24 cellular contexts compared by ENCODE assay signal in genomic region chr17:49504369-49504768, GRCh38.
"Had no signal": no experiment of that assay in that cellular context is flagged by ENCODE, and none has a peak within 500 bp of the region (broad histone marks: within the 10 kb centered on the region; RNA-seq: fewer than 3 reads in every experiment).

No MANE protein-coding gene starts in this region.

- H3K27ac Mint-ChIP-seq: immature natural killer cell; mesothelial cell of epicardium; naive thymus-derived CD4-positive, alpha-beta T cell; natural killer cell treated with Interleukin-12 subunit alpha and Interleukin-12 subunit beta and Interleukin-15 and Interleukin-18, amount 100 ng/mL, for 72 hours; progenitor cell of endocrine pancreas; stimulated activated effector memory CD8-positive, alpha-beta T cell treated with anti-CD3 and anti-CD28 coated beads, Interleukin-12 subunit alpha, Interleukin-12 subunit beta, amount 100 ng/mL, for 72 hours; stimulated activated naive CD8-positive, alpha-beta T cell treated with anti-CD3 and anti-CD28 coated beads, Interleukin-15, amount 100 ng/mL, for 72 hours; type B pancreatic cell had no signal

- H3K4me3 ChIP-seq: left lung, lung, ovary, right atrium auricular region, skin epidermis, spleen, tibial nerve, uterus had no signal

- H3K27me3 ChIP-seq: ovary, right atrium auricular region, uterus had no signal

- DNase-seq: hypothalamus; immature natural killer cell; kidney; left colon; left lung; mesendoderm; naive thymus-derived CD4-positive, alpha-beta T cell; ovary; spleen; stimulated activated CD4-positive, alpha-beta T cell treated with anti-CD3 and anti-CD28 coated beads, Interleukin-4, amount 100 ng/mL, for 24 hours; stimulated activated naive CD4-positive, alpha-beta T cell; stimulated activated naive CD8-positive, alpha-beta T cell treated with anti-CD3 and anti-CD28 coated beads, Interleukin-15, amount 100 ng/mL, for 72 hours; substantia nigra; uterus had no signal

- H3K36me3 Mint-ChIP-seq: mesothelial cell of epicardium; natural killer cell treated with Interleukin-12 subunit alpha and Interleukin-12 subunit beta and Interleukin-15 and Interleukin-18, amount 100 ng/mL, for 72 hours had no signal

- H3K9me3 Mint-ChIP-seq: immature natural killer cell; mesothelial cell of epicardium; natural killer cell treated with Interleukin-12 subunit alpha and Interleukin-12 subunit beta and Interleukin-15 and Interleukin-18, amount 100 ng/mL, for 72 hours; stimulated activated effector memory CD8-positive, alpha-beta T cell treated with anti-CD3 and anti-CD28 coated beads, Interleukin-12 subunit alpha, Interleukin-12 subunit beta, amount 100 ng/mL, for 72 hours; stimulated activated naive CD8-positive, alpha-beta T cell treated with anti-CD3 and anti-CD28 coated beads, Interleukin-15, amount 100 ng/mL, for 72 hours; type B pancreatic cell had no signal

- ATAC-seq: left colon; left lung; naive thymus-derived CD4-positive, alpha-beta T cell; natural killer cell treated with Interleukin-12 subunit alpha and Interleukin-12 subunit beta and Interleukin-15 and Interleukin-18, amount 100 ng/mL, for 72 hours; sciatic nerve; stimulated activated effector memory CD8-positive, alpha-beta T cell treated with anti-CD3 and anti-CD28 coated beads, Interleukin-12 subunit alpha, Interleukin-12 subunit beta, amount 100 ng/mL, for 72 hours; stimulated activated naive CD8-positive, alpha-beta T cell treated with anti-CD3 and anti-CD28 coated beads, Interleukin-15, amount 100 ng/mL, for 72 hours had no signal

- H3K4me1 ChIP-seq: left lung, uterus had no signal

- H3K36me3 ChIP-seq: left lung, ovary, right atrium auricular region, spleen, uterus had no signal

- H3K4me3 Mint-ChIP-seq: immature natural killer cell; mesothelial cell of epicardium; naive thymus-derived CD4-positive, alpha-beta T cell; natural killer cell treated with Interleukin-12 subunit alpha and Interleukin-12 subunit beta and Interleukin-15 and Interleukin-18, amount 100 ng/mL, for 72 hours; stimulated activated effector memory CD8-positive, alpha-beta T cell treated with anti-CD3 and anti-CD28 coated beads, Interleukin-12 subunit alpha, Interleukin-12 subunit beta, amount 100 ng/mL, for 72 hours; stimulated activated naive CD8-positive, alpha-beta T cell treated with anti-CD3 and anti-CD28 coated beads, Interleukin-15, amount 100 ng/mL, for 72 hours; type B pancreatic cell had no signal

- H3K4me1 Mint-ChIP-seq: immature natural killer cell; naive thymus-derived CD4-positive, alpha-beta T cell; stimulated activated effector memory CD8-positive, alpha-beta T cell treated with anti-CD3 and anti-CD28 coated beads, Interleukin-12 subunit alpha, Interleukin-12 subunit beta, amount 100 ng/mL, for 72 hours; stimulated activated naive CD8-positive, alpha-beta T cell treated with anti-CD3 and anti-CD28 coated beads, Interleukin-15, amount 100 ng/mL, for 72 hours had no signal

- H3K9me3 ChIP-seq: left lung, ovary, right atrium auricular region, spleen, tibial nerve, uterus had no signal

- H3K27ac ChIP-seq: left lung, ovary, right atrium auricular region, skin epidermis, tibial nerve, uterus had no signal
